In genomic region chr1:27615346-27616004, GRCh38 we compare ENCODE assay signal across 2 cellular contexts.
A peak's percentile ranks its signal among the peaks of the same experiment; 100 is the strongest.
TF ChIP-seq lines count a peak whose summit lies in the region.

No MANE protein-coding gene starts in this region.

TF ChIP-seq in GM12878, 131 proteins besides CTCF, POLR2A, EP300 and RAD21:
- no peak for TF ChIP-seq USF1 (IDR thresholded peaks at IDR 0.05; ENCODE audit: borderline replicate concordance, extremely low read length, insufficient read depth, low read depth, low read length)
- TF ChIP-seq SMAD5 (IDR thresholded peaks at IDR 0.05; ENCODE audit: low read depth): 0 out of 2 replicates have a peak, but pooled peaks have one; percentile 35
- TF ChIP-seq POLR2AphosphoS2 (IDR thresholded peaks at IDR 0.05; ENCODE audit: low read depth, low read length): peak; percentile 70; the same call in 1 of the 2 replicates

TF ChIP-seq in GM12891, 5 proteins besides CTCF, POLR2A, EP300 and RAD21:
- TF ChIP-seq TAF1 (IDR thresholded peaks at IDR 0.05; ENCODE audit: low read depth, low read length) (no peak), PAX5 (IDR thresholded peaks at IDR 0.05; ENCODE audit: insufficient read depth, low read length, severe bottlenecking) (no peak), SPI1 (IDR thresholded peaks at IDR 0.05; ENCODE audit: low read depth, low read length) (no peak), POU2F2 (IDR thresholded peaks at IDR 0.05; ENCODE audit: low read depth, low read length) (no peak), POLR2AphosphoS5 (IDR thresholded peaks at IDR 0.05; ENCODE audit: low read depth, low read length) (no peak)
